ENCODE assay signal across 11 cellular contexts in genomic region chr9:89077519-89077918, GRCh38.
DNase-seq lines count a peak whose midpoint lies in the region; ATAC-seq and TF ChIP-seq lines count a peak whose summit lies in the region.
"Had no signal": no experiment of that assay in that cellular context is flagged by ENCODE, and none has a peak within 500 bp of the region (broad histone marks: within the 10 kb centered on the region; RNA-seq: fewer than 3 reads in every experiment).

No MANE protein-coding gene starts in this region.

- H3K9me3 ChIP-seq in smooth muscle cell (replicated peaks; ENCODE audit: low read depth) (no peaks in the 10 kb centered on the region), prostate gland (no peaks in the 10 kb centered on the region)

- no peak overlapping the region for H3K4me3 Mint-ChIP-seq in HFFc6
- H3K4me3 Mint-ChIP-seq: activated naive CD8-positive, alpha-beta T cell had no signal

- H4K20me1 ChIP-seq in smooth muscle cell (ENCODE audit: low read depth), result no peaks in the 10 kb centered on the region

- H3K27me3 Mint-ChIP-seq in HFFc6 (ENCODE audit: insufficient read depth), result peaks cover 7% of the 10 kb centered on the region

- H3K4me2 ChIP-seq in smooth muscle cell, result peak overlapping the region; percentile 68

- no peaks in the 10 kb centered on the region for H3K36me3 ChIP-seq in smooth muscle cell (ENCODE audit: low read depth)
- no peaks in the 10 kb centered on the region for H3K36me3 ChIP-seq in prostate gland

- H3F3A ChIP-seq in smooth muscle cell (ENCODE audit: low read depth), result no peaks in the 10 kb centered on the region

- no peaks in the 10 kb centered on the region for H3K36me3 Mint-ChIP-seq in HFFc6 (ENCODE audit: low read depth)
- H3K36me3 Mint-ChIP-seq: activated naive CD8-positive, alpha-beta T cell had no signal

- intact Hi-C loops in prostate gland (cut with DNase I), result no loop called here

- H3K27ac ChIP-seq in smooth muscle cell (ENCODE audit: low read depth), result peak overlapping the region; percentile 33
- no peak overlapping the region for H3K27ac ChIP-seq in prostate gland

- no peaks in the 10 kb centered on the region for H3K79me2 ChIP-seq in smooth muscle cell (ENCODE audit: low read depth)

- peak; percentile 84 for ATAC-seq in GM19372 (IDR thresholded peaks at IDR 0.05; ENCODE audit: low read depth, unreplicated experiment)
- ATAC-seq in HG03108 (IDR thresholded peaks at IDR 0.05; ENCODE audit: unreplicated experiment), result peak; percentile 71

- TF ChIP-seq POLR2A in prostate gland (IDR thresholded peaks at IDR 0.05), result no peak

- no peak overlapping the region for H3K27ac Mint-ChIP-seq in HFFc6
- H3K27ac Mint-ChIP-seq: activated naive CD8-positive, alpha-beta T cell had no signal

- H3K4me3 ChIP-seq in smooth muscle cell (no peak overlapping the region), prostate gland (no peak overlapping the region)

- H3K9me3 Mint-ChIP-seq in HFFc6, result no peaks in the 10 kb centered on the region; the same call in 1 of the 2 replicates

- 15% methylated on average over 7 of the region's 7 CpGs for WGBS in smooth muscle cell (ENCODE audit: low lambda C conversion rate)
- 55% methylated on average over 7 of the region's 7 CpGs for WGBS in prostate gland

- no peak overlapping the region for H3K9ac ChIP-seq in smooth muscle cell (ENCODE audit: low read depth)

- peak overlapping the region; percentile 61 for H2AFZ ChIP-seq in smooth muscle cell (ENCODE audit: low read depth)

- H3K27me3 ChIP-seq in smooth muscle cell (ENCODE audit: low read depth), result no peaks in the 10 kb centered on the region
- no peaks in the 10 kb centered on the region for H3K27me3 ChIP-seq in prostate gland (replicated peaks; ENCODE audit: insufficient read depth)

- TF ChIP-seq CTCF in smooth muscle cell (IDR thresholded peaks at IDR 0.05; ENCODE audit: borderline replicate concordance, insufficient read depth, poor library complexity, severe bottlenecking) (no peak), prostate gland (IDR thresholded peaks at IDR 0.05) (no peak), HFFc6 (IDR thresholded peaks at IDR 0.05) (no peak)

- DNase-seq in RPMI7951 (ENCODE audit: low read depth) (peak; percentile 3), smooth muscle cell (lab: John Stamatoyannopoulos, UW; ENCODE audit: unreplicated experiment) (no peak), amygdala (lab: John Stamatoyannopoulos, UW) (no peak), prostate gland (ENCODE audit: low spot score) (no peak), HFFc6 (no peak), iPS-NIHi7 (ENCODE audit: extremely low spot score) (no peak)
- DNase-seq: activated CD4-positive, CD25-positive, alpha-beta regulatory T cell treated with anti-CD3 and anti-CD28 coated beads, Interleukin-2, amount 50 U/mL, for 72 hours; NK-92 treated with Interleukin-12 subunit alpha and Interleukin-12 subunit beta, amount 100 ng/mL, for 24 hours had no signal

- peaks cover 30% of the 10 kb centered on the region for H3K4me1 Mint-ChIP-seq in HFFc6 (ENCODE audit: low read depth)

- H3K4me1 ChIP-seq in smooth muscle cell (ENCODE audit: low read depth) (no peaks in the 10 kb centered on the region), prostate gland (replicated peaks) (no peaks in the 10 kb centered on the region)
